Comparison of ENCODE assay signal across 21 cellular contexts in genomic region chr4:47736555-47736954, GRCh38.
"Had no signal": no experiment of that assay in that cellular context is flagged by ENCODE, and none has a peak within 500 bp of the region (broad histone marks: within the 10 kb centered on the region; RNA-seq: fewer than 3 reads in every experiment).

No MANE protein-coding gene starts in this region.

- H3K4me3 Mint-ChIP-seq: activated CD4-positive, alpha-beta memory T cell treated with anti-CD3 and anti-CD28 coated beads, Interleukin-2, amount 10 ng/mL, durations not matched to agents 7 days and 5 days; activated CD4-positive, alpha-beta T cell treated with anti-CD3 and anti-CD28 coated beads, Interleukin-2, amount 10 ng/mL, durations not matched to agents 7 days and 5 days; activated naive CD4-positive, alpha-beta T cell treated with anti-CD3 and anti-CD28 coated beads, Interleukin-2, amount 10 ng/mL, durations not matched to agents 7 days and 5 days; activated naive CD8-positive, alpha-beta T cell treated with anti-CD3 and anti-CD28 coated beads for 36 hours; activated T-cell treated with anti-CD3 and anti-CD28 coated beads, Interleukin-2, amount 50 U/mL, for 72 hours had no signal

- H3K36me3 Mint-ChIP-seq: activated naive CD4-positive, alpha-beta T cell treated with anti-CD3 and anti-CD28 coated beads, Interleukin-2, amount 10 ng/mL, durations not matched to agents 7 days and 5 days; activated naive CD8-positive, alpha-beta T cell treated with anti-CD3 and anti-CD28 coated beads for 36 hours had no signal

- H3K9me3 ChIP-seq: SJCRH30, SK-N-SH had no signal

- ATAC-seq: activated T-cell treated with anti-CD3 and anti-CD28 coated beads, Interleukin-2, amount 50 U/mL, for 72 hours had no signal

- H3K27ac ChIP-seq: brain microvascular endothelial cell, SJCRH30, VCaP had no signal

- H3K27ac Mint-ChIP-seq: activated CD4-positive, alpha-beta memory T cell treated with anti-CD3 and anti-CD28 coated beads, Interleukin-2, amount 10 ng/mL, durations not matched to agents 7 days and 5 days; activated CD4-positive, alpha-beta T cell treated with anti-CD3 and anti-CD28 coated beads, Interleukin-2, amount 10 ng/mL, durations not matched to agents 7 days and 5 days; activated naive CD4-positive, alpha-beta T cell treated with anti-CD3 and anti-CD28 coated beads, Interleukin-2, amount 10 ng/mL, durations not matched to agents 7 days and 5 days; activated naive CD8-positive, alpha-beta T cell treated with anti-CD3 and anti-CD28 coated beads for 36 hours; activated T-cell treated with anti-CD3 and anti-CD28 coated beads, Interleukin-2, amount 50 U/mL, for 72 hours; activated T-helper 2 cell treated with anti-CD3 and anti-CD28 coated beads, Interferon-gamma antibody, Interleukin-2, Interleukin-4, amounts not matched to agents 10 μg/mL and 5 μg/mL and 100 μg/mL, durations not matched to agents 14 hours and 24 hours and 36 hours had no signal

- H3K9me3 Mint-ChIP-seq: activated CD4-positive, alpha-beta memory T cell treated with anti-CD3 and anti-CD28 coated beads, Interleukin-2, amount 10 ng/mL, durations not matched to agents 7 days and 5 days; activated CD4-positive, alpha-beta T cell treated with anti-CD3 and anti-CD28 coated beads, Interleukin-2, amount 10 ng/mL, durations not matched to agents 7 days and 5 days; activated naive CD4-positive, alpha-beta T cell treated with anti-CD3 and anti-CD28 coated beads, Interleukin-2, amount 10 ng/mL, durations not matched to agents 7 days and 5 days; activated T-helper 2 cell treated with anti-CD3 and anti-CD28 coated beads, Interferon-gamma antibody, Interleukin-2, Interleukin-4, amounts not matched to agents 10 μg/mL and 5 μg/mL and 100 μg/mL, durations not matched to agents 14 hours and 24 hours and 36 hours had no signal

- H3K27me3 Mint-ChIP-seq: activated naive CD4-positive, alpha-beta T cell treated with anti-CD3 and anti-CD28 coated beads, Interleukin-2, amount 10 ng/mL, durations not matched to agents 7 days and 5 days had no signal

- H3K36me3 ChIP-seq: brain microvascular endothelial cell, SJCRH30 had no signal

- H3K4me1 Mint-ChIP-seq: activated CD4-positive, alpha-beta memory T cell treated with anti-CD3 and anti-CD28 coated beads, Interleukin-2, amount 10 ng/mL, durations not matched to agents 7 days and 5 days; activated CD4-positive, alpha-beta T cell treated with anti-CD3 and anti-CD28 coated beads, Interleukin-2, amount 10 ng/mL, durations not matched to agents 7 days and 5 days; activated naive CD4-positive, alpha-beta T cell treated with anti-CD3 and anti-CD28 coated beads, Interleukin-2, amount 10 ng/mL, durations not matched to agents 7 days and 5 days; activated naive CD8-positive, alpha-beta T cell treated with anti-CD3 and anti-CD28 coated beads for 36 hours had no signal

- H3K4me3 ChIP-seq: SJCRH30 had no signal

- H3K27me3 ChIP-seq: brain microvascular endothelial cell, SJCRH30 had no signal

- DNase-seq: activated CD4-positive, alpha-beta memory T cell treated with anti-CD3 and anti-CD28 coated beads, Interleukin-2, amount 10 ng/mL, durations not matched to agents 7 days and 5 days; activated CD4-positive, alpha-beta T cell treated with anti-CD3 and anti-CD28 coated beads, Interleukin-2, amount 10 ng/mL, durations not matched to agents 7 days and 5 days; activated CD4-positive, CD25-positive, alpha-beta regulatory T cell; activated gamma-delta T cell treated with Interleukin-2 at 50 U/mL for 16 hours; activated naive CD4-positive, alpha-beta T cell treated with anti-CD3 and anti-CD28 coated beads, Interleukin-2, amount 10 ng/mL, durations not matched to agents 7 days and 5 days; activated naive CD8-positive, alpha-beta T cell treated with anti-CD3 and anti-CD28 coated beads for 36 hours; activated T-cell treated with anti-CD3 and anti-CD28 coated beads, Interleukin-2, amount 50 U/mL, for 72 hours; brain microvascular endothelial cell; caudate nucleus; KG1; NCI-H1048; NCI-H146; NCI-H187 treated with DMSO at 0.1 percent for 48 hours; NCI-H2081 treated with DMSO at 0.1 percent for 48 hours; NCI-H446; NCI-H524; SJCRH30; SK-N-SH; T-helper 1 cell had no signal
